In the genomic region with DNA sequence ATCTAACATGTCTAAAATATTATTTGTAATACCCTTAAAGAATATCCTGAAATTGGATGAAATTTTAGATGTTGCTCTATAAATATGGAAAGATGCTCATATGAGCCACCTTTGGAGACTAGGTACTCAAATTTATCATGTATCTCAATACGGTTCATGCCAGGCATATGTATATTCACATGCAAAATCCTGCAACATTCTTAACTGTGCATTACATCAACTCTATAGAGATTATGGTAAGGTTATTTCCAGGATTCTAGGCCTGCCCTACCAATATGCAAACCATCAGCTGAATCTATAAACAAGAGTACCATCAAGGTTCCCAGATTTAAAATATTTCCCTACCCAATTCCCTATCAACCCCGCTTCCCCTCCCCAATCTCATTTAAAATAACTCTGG, we compare ENCODE assay signal across 25 cellular contexts.
"Had no signal": no experiment of that assay in that cellular context is flagged by ENCODE, and none has a peak within 500 bp of the region (broad histone marks: within the 10 kb centered on the region; RNA-seq: fewer than 3 reads in every experiment).

No MANE protein-coding gene starts in this region.

- H3K9me3 ChIP-seq: colonic mucosa, esophagus squamous epithelium, gastrocnemius medialis, heart right ventricle, left lung, lower lobe of right lung had no signal

- H3K4me1 Mint-ChIP-seq: endodermal cell had no signal

- DNase-seq: colonic mucosa; cortex of kidney; effector CD8-positive, alpha-beta T cell; effector memory CD8-positive, alpha-beta T cell; endodermal cell; erythroblast; esophagus squamous epithelium; foreskin fibroblast; foreskin melanocyte; gastrocnemius medialis; glutamatergic neuron; head of caudate nucleus; heart right ventricle; hippocampal formation; left cardiac atrium; left lung; left ventricle myocardium superior; lower lobe of right lung; mesendoderm; midbrain had no signal

- H3K27me3 Mint-ChIP-seq: dendritic cell treated with granulocyte-macrophage colony-stimulating factor and Interleukin-4, amounts not matched to agents 40 ng/mL and 50 ng/mL, for 4 days; effector memory CD8-positive, alpha-beta T cell had no signal

- H3K27me3 ChIP-seq: colonic mucosa, esophagus squamous epithelium, gastrocnemius medialis, heart right ventricle, left lung had no signal

- ATAC-seq: effector memory CD8-positive, alpha-beta T cell; esophagus mucosa; gastrocnemius medialis; heart right ventricle; left cardiac atrium; left lung; left ventricle myocardium superior; lower lobe of right lung had no signal

- H3K9me3 Mint-ChIP-seq: effector memory CD8-positive, alpha-beta T cell; endodermal cell had no signal

- H3K4me3 Mint-ChIP-seq: dendritic cell treated with granulocyte-macrophage colony-stimulating factor and Interleukin-4, amounts not matched to agents 40 ng/mL and 50 ng/mL, for 4 days; effector memory CD8-positive, alpha-beta T cell; endodermal cell had no signal

- H3K27ac ChIP-seq: colonic mucosa, epithelial cell of prostate, esophagus squamous epithelium, gastrocnemius medialis, left lung, lower lobe of right lung had no signal

- H3K4me3 ChIP-seq: colonic mucosa, esophagus squamous epithelium, gastrocnemius medialis, heart right ventricle, left lung, lower lobe of right lung had no signal

- H3K4me1 ChIP-seq: colonic mucosa, gastrocnemius medialis, heart right ventricle, left lung, lower lobe of right lung had no signal

- H3K36me3 ChIP-seq: colonic mucosa, esophagus squamous epithelium, gastrocnemius medialis, heart right ventricle, left lung, lower lobe of right lung had no signal

- FAIRE-seq: islet of Langerhans, keratinocyte had no signal

- H3K27ac Mint-ChIP-seq: endodermal cell had no signal
